In the genomic region with DNA sequence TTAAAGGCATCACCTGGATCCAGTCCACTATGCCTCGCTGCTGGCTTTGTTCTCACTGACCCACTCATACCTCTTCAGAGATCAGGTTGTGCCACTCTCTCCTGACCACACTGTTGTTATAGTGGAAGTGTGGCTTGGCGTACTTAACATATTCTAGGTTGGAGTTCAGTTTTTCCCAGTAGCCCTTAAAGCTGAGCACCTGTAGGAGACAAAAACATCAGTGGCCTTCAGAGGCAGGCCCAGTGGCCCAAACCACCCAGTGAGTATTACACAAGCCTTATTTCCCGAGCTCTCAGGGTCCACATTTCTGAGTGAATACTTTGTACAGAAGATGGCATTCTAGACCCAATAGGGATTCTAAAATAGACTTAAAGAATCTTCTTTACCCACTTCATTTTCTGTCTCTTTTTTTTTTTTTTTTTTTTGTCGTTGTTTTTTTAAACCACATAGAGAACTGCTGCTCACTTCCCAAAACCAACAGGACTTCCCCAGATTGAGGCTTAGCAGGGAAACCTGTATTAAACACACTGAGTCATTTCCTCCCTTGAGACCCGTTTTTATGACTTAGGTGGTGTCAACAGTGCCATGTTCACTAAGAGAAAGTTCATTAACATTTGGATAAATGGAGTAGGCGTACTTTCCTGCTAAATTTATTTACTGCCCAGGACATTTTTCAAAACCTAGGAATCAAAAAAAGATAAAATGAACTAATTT, we compare ENCODE assay signal across 8 cellular contexts.
A peak's percentile ranks its signal among the peaks of the same experiment; 100 is the strongest.
DNase-seq lines count a peak whose midpoint lies in the region; ATAC-seq, FAIRE-seq and TF ChIP-seq lines count a peak whose summit lies in the region.

No MANE protein-coding gene starts in this region.

- CTCF ChIA-PET in CD4-positive, alpha-beta memory T cell (lab: Charles Lee; ENCODE audit: partially characterized antibody), result interaction anchor here (0.7 to 2.3 kb wide), 2 partner anchors 84 to 148 kb away, joined by 3 to 26 read pairs; no protein-coding TSS in a partner anchor

- no peak overlapping the region for H3K27ac Mint-ChIP-seq in astrocyte (ENCODE audit: unreplicated experiment)
- peak overlapping the region; percentile 88 for H3K27ac Mint-ChIP-seq in stimulated activated naive CD8-positive, alpha-beta T cell treated with anti-CD3 and anti-CD28 coated beads, Interleukin-15, Interleukin-2, amounts not matched to agents 100 ng/mL and 50 ng/mL, for 24 hours
- peak overlapping the region in 3 of 7 donors; percentile 18 to 60 (median 30) for H3K27ac Mint-ChIP-seq in CD4-positive, alpha-beta memory T cell

- no peak for FAIRE-seq in astrocyte (lab: Jason Lieb, UNC)
- FAIRE-seq in D721Med (lab: Jason Lieb, UNC), result no peak

- H3K9ac ChIP-seq in Karpas-422 (ENCODE audit: low read length) (0 out of 2 replicates have a peak overlapping the region, but pooled peaks have one; percentile 24), astrocyte (ENCODE audit: low read length) (no peak overlapping the region)

- no peaks in the 10 kb centered on the region for H3K27me3 ChIP-seq in Karpas-422 (ENCODE audit: low read length)
- no peaks in the 10 kb centered on the region for H3K27me3 ChIP-seq in astrocyte (ENCODE audit: insufficient read depth, low read length)
- no peaks in the 10 kb centered on the region for H3K27me3 ChIP-seq in CD4-positive, alpha-beta memory T cell (ENCODE audit: insufficient read depth, low read length)

- no peak overlapping the region for H3K4me3 Mint-ChIP-seq in astrocyte (ENCODE audit: unreplicated experiment)
- peak overlapping the region; percentile 74 for H3K4me3 Mint-ChIP-seq in stimulated activated naive CD8-positive, alpha-beta T cell treated with anti-CD3 and anti-CD28 coated beads, Interleukin-15, Interleukin-2, amounts not matched to agents 100 ng/mL and 50 ng/mL, for 24 hours
- peak overlapping the region in 1 of 8 donors; percentile 1 for H3K4me3 Mint-ChIP-seq in CD4-positive, alpha-beta memory T cell

- peak overlapping the region; percentile 14 for H3K4me2 ChIP-seq in Karpas-422 (ENCODE audit: low read depth, low read length, poor library complexity, severe bottlenecking)
- H3K4me2 ChIP-seq in astrocyte (ENCODE audit: low read length), result peak overlapping the region; percentile 41

- H3K4me1 Mint-ChIP-seq in astrocyte (ENCODE audit: low read depth, unreplicated experiment), result peaks cover 26% of the 10 kb centered on the region
- H3K4me1 Mint-ChIP-seq in stimulated activated naive CD8-positive, alpha-beta T cell treated with anti-CD3 and anti-CD28 coated beads, Interleukin-15, Interleukin-2, amounts not matched to agents 100 ng/mL and 50 ng/mL, for 24 hours (ENCODE audit: low read depth), result peaks cover 62% of the 10 kb centered on the region
- peaks cover 28 to 50% (median 37%) of the 10 kb centered on the region in 4 donors for H3K4me1 Mint-ChIP-seq in CD4-positive, alpha-beta memory T cell

- no peaks in the 10 kb centered on the region for H3K9me2 ChIP-seq in Karpas-422 (replicated peaks; ENCODE audit: insufficient read depth, low read length)

- H3K36me3 ChIP-seq in Karpas-422 (ENCODE audit: insufficient read depth, low read length), result no peaks in the 10 kb centered on the region
- no peaks in the 10 kb centered on the region for H3K36me3 ChIP-seq in astrocyte (ENCODE audit: insufficient read depth, low read length)
- no peaks in the 10 kb centered on the region for H3K36me3 ChIP-seq in CD4-positive, alpha-beta memory T cell (ENCODE audit: insufficient read depth, low read length)

- no peaks in the 10 kb centered on the region for H3K9me3 Mint-ChIP-seq in astrocyte (ENCODE audit: unreplicated experiment)
- H3K9me3 Mint-ChIP-seq in stimulated activated naive CD8-positive, alpha-beta T cell treated with anti-CD3 and anti-CD28 coated beads, Interleukin-15, Interleukin-2, amounts not matched to agents 100 ng/mL and 50 ng/mL, for 24 hours, result no peaks in the 10 kb centered on the region
- H3K9me3 Mint-ChIP-seq in CD4-positive, alpha-beta memory T cell, result no peaks in the 10 kb centered on the region

- no peaks in the 10 kb centered on the region for H3K79me2 ChIP-seq in Karpas-422 (ENCODE audit: low read length)
- no peaks in the 10 kb centered on the region for H3K79me2 ChIP-seq in astrocyte (ENCODE audit: insufficient read depth, low read length)

- H3K36me3 Mint-ChIP-seq in astrocyte (ENCODE audit: low read depth, unreplicated experiment), result no peaks in the 10 kb centered on the region
- H3K36me3 Mint-ChIP-seq in stimulated activated naive CD8-positive, alpha-beta T cell treated with anti-CD3 and anti-CD28 coated beads, Interleukin-15, Interleukin-2, amounts not matched to agents 100 ng/mL and 50 ng/mL, for 24 hours (ENCODE audit: low read depth), result peaks cover 3% of the 10 kb centered on the region
- H3K36me3 Mint-ChIP-seq in CD4-positive, alpha-beta memory T cell, result peaks cover 0 to 17% of the 10 kb centered on the region in 2 donors

- TF ChIP-seq CTCF in astrocyte (IDR thresholded peaks at IDR 0.05; ENCODE audit: insufficient read depth, low read depth, low read length) (no peak), D721Med (IDR thresholded peaks at IDR 0.05; ENCODE audit: insufficient read depth, missing control alignments) (no peak)

- intact Hi-C loops in CD4-positive, alpha-beta memory T cell (cut with micrococcal nuclease), result no loop called here

- H4K20me1 ChIP-seq in Karpas-422 (ENCODE audit: insufficient read depth, low read depth, low read length), result no peaks in the 10 kb centered on the region
- no peaks in the 10 kb centered on the region for H4K20me1 ChIP-seq in astrocyte (ENCODE audit: insufficient read depth, low read length)

- H3K27me3 Mint-ChIP-seq in astrocyte (ENCODE audit: low read depth, unreplicated experiment), result no peaks in the 10 kb centered on the region
- H3K27me3 Mint-ChIP-seq in stimulated activated naive CD8-positive, alpha-beta T cell treated with anti-CD3 and anti-CD28 coated beads, Interleukin-15, Interleukin-2, amounts not matched to agents 100 ng/mL and 50 ng/mL, for 24 hours, result no peaks in the 10 kb centered on the region
- H3K27me3 Mint-ChIP-seq in CD4-positive, alpha-beta memory T cell, result no peaks in the 10 kb centered on the region

- POLR2A ChIA-PET in CD4-positive, alpha-beta memory T cell (lab: Charles Lee; ENCODE audit: partially characterized antibody), result interaction anchor here (0.5 kb wide), 1 partner anchor 26 kb away, joined by 3 read pairs; no protein-coding TSS in a partner anchor

- peak; percentile 66 for ATAC-seq in GM21447 (IDR thresholded peaks at IDR 0.05; ENCODE audit: unreplicated experiment)

- DNase-seq in Karpas-422 (peak; percentile 70), astrocyte (ENCODE audit: low read depth) (no peak), D721Med (ENCODE audit: insufficient read length, low spot score) (no peak), cerebellar cortex (ENCODE audit: low spot score) (no peak)
- no peak for DNase-seq in CD4-positive, alpha-beta memory T cell

- peak overlapping the region; percentile 2; the same call in 1 of the 2 replicates for H3K4me3 ChIP-seq in GM08714 (ENCODE audit: low read length)
- no peak overlapping the region for H3K4me3 ChIP-seq in Karpas-422 (ENCODE audit: low read length)
- H3K4me3 ChIP-seq in astrocyte (ENCODE audit: insufficient read depth, low read depth, low read length), result no peak overlapping the region
- no peak overlapping the region for H3K4me3 ChIP-seq in CD4-positive, alpha-beta memory T cell (ENCODE audit: low read length in 2 of 2)

- H2AFZ ChIP-seq in Karpas-422 (ENCODE audit: low read length) (0 out of 2 replicates have a peak overlapping the region, but pooled peaks have one; percentile 43), astrocyte (ENCODE audit: low read depth, low read length) (no peak overlapping the region)

- H3K9me3 ChIP-seq in Karpas-422 (ENCODE audit: low read length) (no peaks in the 10 kb centered on the region), astrocyte (ENCODE audit: insufficient read depth, low read depth, low read length) (no peaks in the 10 kb centered on the region)
- H3K9me3 ChIP-seq in CD4-positive, alpha-beta memory T cell (ENCODE audit: control insufficient read depth in 1 of 2, low read length in 2 of 2), result no peaks in the 10 kb centered on the region

- H3K4me1 ChIP-seq in Karpas-422 (ENCODE audit: low read length) (peaks cover 52% of the 10 kb centered on the region), astrocyte (ENCODE audit: insufficient read depth, low read length) (peaks cover 36% of the 10 kb centered on the region)
- H3K4me1 ChIP-seq in CD4-positive, alpha-beta memory T cell (ENCODE audit: insufficient read depth, low read length), result peaks cover 38% of the 10 kb centered on the region

- peak overlapping the region; percentile 31 for H3K27ac ChIP-seq in Karpas-422 (ENCODE audit: low read length)
- H3K27ac ChIP-seq in astrocyte (ENCODE audit: low read depth, low read length), result no peak overlapping the region
- H3K27ac ChIP-seq in CD4-positive, alpha-beta memory T cell (ENCODE audit: low read depth, low read length), result no peak overlapping the region
